ENCODE assay signal across 8 cellular contexts in genomic region chr2:36355157-36355889, GRCh38. TPM values are rescaled to one million over a fixed set of nuclear protein-coding genes. Genes with fewer than 3 reads are reported as not detected.
A peak's percentile ranks its signal among the peaks of the same experiment; 100 is the strongest.
DNase-seq lines count a peak whose midpoint lies in the region; ATAC-seq and TF ChIP-seq lines count a peak whose summit lies in the region.

Gene CRIM1, plus strand, starts transcription at chr2:36355778. Its CDS starts 515 bp downstream, at chr2:36356293.

- ATAC-seq in HG03025 (IDR thresholded peaks at IDR 0.05; ENCODE audit: low FRiP score, unreplicated experiment), result peak; percentile 36
- ATAC-seq in naive B cell (ENCODE audit: low read depth in 2 of 2), result peak; percentile 46 to 53

- H3K4me1 Mint-ChIP-seq in naive B cell, result peaks cover 43 to 49% (median 48%) of the 10 kb centered on the region in 3 donors

- peaks cover 0 to 13% (median 6%) of the 10 kb centered on the region in 3 donors for H3K27me3 Mint-ChIP-seq in naive B cell

- TF ChIP-seq POLR2A in GM18526 (IDR thresholded peaks at IDR 0.05; ENCODE audit: extremely low read depth, insufficient read length), result peak; percentile 79

- DNase-seq in A172 (ENCODE audit: low spot score) (peak; percentile 85), NOMO-1 treated with dmso at 0.1 percent for 144 hours (lab: John Stamatoyannopoulos, UW; ENCODE audit: unreplicated experiment) (peak; percentile 8), fibroblast of peridontal ligament (ENCODE audit: extremely low read depth) (peak; percentile 88), naive B cell (no peak), stromal cell of bone marrow (ENCODE audit: low read depth) (peak; percentile 85)
- DNase-seq in activated effector memory CD4-positive, alpha-beta T cell treated with Interleukin-2 at 50 U/mL for 16 hours, result peak; percentile 29

- H3K36me3 Mint-ChIP-seq in naive B cell, result no peaks in the 10 kb centered on the region

- H3K9me3 Mint-ChIP-seq in naive B cell, result no peaks in the 10 kb centered on the region

- peak within 1 kb of the TSS; percentile 83 to 96 (median 89) for H3K4me3 Mint-ChIP-seq in naive B cell

- H3K27ac Mint-ChIP-seq in naive B cell, result peak within 1 kb of the TSS in 4 of 6 donors; percentile 2 to 64 (median 40)

RNA-seq across cellular contexts. Expression of gene CRIM1, which starts in this region (rescaled TPM):
- total RNA-seq in A172 (2014; rRNA removed; shearing (Covaris generic)), result 395 and 406 TPM in 2 replicates
- 1 to 10 TPM; 1.1 to 5.3 (median 2.7) TPM for polyA plus RNA-seq in naive B cell (ENCODE audit: low read depth in 6 of 6)
